In the genomic region with DNA sequence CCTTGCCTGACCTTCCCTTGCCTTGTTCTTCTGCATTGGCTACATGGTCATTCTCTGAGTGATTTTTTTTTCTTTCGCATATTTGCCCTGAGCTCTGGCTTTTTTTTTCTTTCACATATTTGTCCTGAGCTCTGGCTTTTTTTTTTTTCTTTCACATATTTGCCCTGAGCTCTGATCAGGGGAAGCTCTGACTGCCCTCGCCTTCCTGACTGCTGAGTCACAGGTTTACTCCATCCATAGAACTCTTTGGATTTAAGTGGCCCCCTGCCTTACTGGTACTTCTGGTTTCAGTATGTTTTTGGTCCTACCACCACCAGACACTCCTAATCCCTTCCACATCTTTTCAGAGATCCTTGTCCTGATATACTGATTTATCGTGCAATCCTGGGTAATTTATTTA, we compare ENCODE assay signal across 10 cellular contexts.
DNase-seq lines count a peak whose midpoint lies in the region; ATAC-seq, FAIRE-seq and TF ChIP-seq lines count a peak whose summit lies in the region.
"Had no signal": no experiment of that assay in that cellular context is flagged by ENCODE, and none has a peak within 500 bp of the region (broad histone marks: within the 10 kb centered on the region; RNA-seq: fewer than 3 reads in every experiment).

No MANE protein-coding gene starts in this region.

- H3K4me3 Mint-ChIP-seq in stimulated activated effector memory CD8-positive, alpha-beta T cell treated with anti-CD3 and anti-CD28 coated beads, Interleukin-12 subunit alpha, Interleukin-12 subunit beta, amount 100 ng/mL, for 72 hours = no peak overlapping the region
- no peak overlapping the region for H3K4me3 Mint-ChIP-seq in stimulated activated naive CD8-positive, alpha-beta T cell treated with anti-CD3 and anti-CD28 coated beads, Interleukin-15, amount 100 ng/mL, for 72 hours
- H3K4me3 Mint-ChIP-seq: B cell had no signal

- no peaks in the 10 kb centered on the region for H3K4me1 Mint-ChIP-seq in stimulated activated effector memory CD8-positive, alpha-beta T cell treated with anti-CD3 and anti-CD28 coated beads, Interleukin-12 subunit alpha, Interleukin-12 subunit beta, amount 100 ng/mL, for 72 hours
- no peaks in the 10 kb centered on the region for H3K4me1 Mint-ChIP-seq in stimulated activated naive CD8-positive, alpha-beta T cell treated with anti-CD3 and anti-CD28 coated beads, Interleukin-15, amount 100 ng/mL, for 72 hours

- H3K4me3 ChIP-seq in bronchial epithelial cell (ENCODE audit: low read depth, low read length) = no peak overlapping the region

- peak; percentile 85 for DNase-seq in A172 (ENCODE audit: low spot score)
- peak; percentile 78 for DNase-seq in HS-5 (ENCODE audit: low read depth)
- peak; percentile 82 for DNase-seq in bronchial epithelial cell (ENCODE audit: low read depth)
- DNase-seq in kidney tubule cell (ENCODE audit: low spot score) = peak; percentile 87
- DNase-seq in stimulated activated effector memory CD8-positive, alpha-beta T cell treated with anti-CD3 and anti-CD28 coated beads, Interleukin-12 subunit alpha, Interleukin-12 subunit beta, amount 100 ng/mL, for 72 hours (ENCODE audit: low spot score in 2 of 2) = no peak
- no peak for DNase-seq in stimulated activated CD4-positive, alpha-beta T cell treated with anti-CD3 and anti-CD28 coated beads, Interleukin-2, amount 100 ng/mL, for 48 hours
- DNase-seq in RPMI8226 = no peak
- no peak for DNase-seq in stimulated activated naive CD8-positive, alpha-beta T cell treated with anti-CD3 and anti-CD28 coated beads, Interleukin-15, amount 100 ng/mL, for 72 hours
- DNase-seq: nucleus accumbens had no signal

- no peaks in the 10 kb centered on the region for H3K27me3 ChIP-seq in bronchial epithelial cell (ENCODE audit: control insufficient read depth, insufficient read depth, low read length)

- FAIRE-seq in bronchial epithelial cell (lab: Jason Lieb, UNC) = no peak

- H3K36me3 ChIP-seq in bronchial epithelial cell (ENCODE audit: control insufficient read depth, insufficient read depth, low read length) = no peaks in the 10 kb centered on the region

- ATAC-seq in stimulated activated effector memory CD8-positive, alpha-beta T cell treated with anti-CD3 and anti-CD28 coated beads, Interleukin-12 subunit alpha, Interleukin-12 subunit beta, amount 100 ng/mL, for 72 hours = no peak
- ATAC-seq in stimulated activated naive CD8-positive, alpha-beta T cell treated with anti-CD3 and anti-CD28 coated beads, Interleukin-15, amount 100 ng/mL, for 72 hours = no peak

- TF ChIP-seq CTCF in bronchial epithelial cell (IDR thresholded peaks at IDR 0.05; ENCODE audit: insufficient read depth, low read length, severe bottlenecking) = no peak

- H3K27ac Mint-ChIP-seq in stimulated activated effector memory CD8-positive, alpha-beta T cell treated with anti-CD3 and anti-CD28 coated beads, Interleukin-12 subunit alpha, Interleukin-12 subunit beta, amount 100 ng/mL, for 72 hours = no peak overlapping the region
- no peak overlapping the region for H3K27ac Mint-ChIP-seq in stimulated activated naive CD8-positive, alpha-beta T cell treated with anti-CD3 and anti-CD28 coated beads, Interleukin-15, amount 100 ng/mL, for 72 hours
- H3K27ac Mint-ChIP-seq: B cell had no signal

- H3K27me3 Mint-ChIP-seq in stimulated activated naive CD8-positive, alpha-beta T cell treated with anti-CD3 and anti-CD28 coated beads, Interleukin-15, amount 100 ng/mL, for 72 hours = no peaks in the 10 kb centered on the region
- H3K27me3 Mint-ChIP-seq: B cell had no signal

- H3K36me3 Mint-ChIP-seq in stimulated activated effector memory CD8-positive, alpha-beta T cell treated with anti-CD3 and anti-CD28 coated beads, Interleukin-12 subunit alpha, Interleukin-12 subunit beta, amount 100 ng/mL, for 72 hours = no peaks in the 10 kb centered on the region

- H3K9me3 Mint-ChIP-seq in stimulated activated effector memory CD8-positive, alpha-beta T cell treated with anti-CD3 and anti-CD28 coated beads, Interleukin-12 subunit alpha, Interleukin-12 subunit beta, amount 100 ng/mL, for 72 hours = no peaks in the 10 kb centered on the region
- no peaks in the 10 kb centered on the region for H3K9me3 Mint-ChIP-seq in stimulated activated naive CD8-positive, alpha-beta T cell treated with anti-CD3 and anti-CD28 coated beads, Interleukin-15, amount 100 ng/mL, for 72 hours

Comparison
In these comparisons a context has a peak if more than half of its experiments do, and no peak if none do; other contexts are left out.
1. DNase-seq: peak in A172 (single experiment), HS-5 (single experiment), bronchial epithelial cell (single experiment) and kidney tubule cell (single experiment); none in stimulated activated effector memory CD8-positive, alpha-beta T cell treated with anti-CD3 and anti-CD28 coated beads, Interleukin-12 subunit alpha, Interleukin-12 subunit beta, amount 100 ng/mL, for 72 hours (0 of 2), stimulated activated CD4-positive, alpha-beta T cell treated with anti-CD3 and anti-CD28 coated beads, Interleukin-2, amount 100 ng/mL, for 48 hours (0 of 2), RPMI8226 (single experiment) and stimulated activated naive CD8-positive, alpha-beta T cell treated with anti-CD3 and anti-CD28 coated beads, Interleukin-15, amount 100 ng/mL, for 72 hours (0 of 2).